In the genomic region with DNA sequence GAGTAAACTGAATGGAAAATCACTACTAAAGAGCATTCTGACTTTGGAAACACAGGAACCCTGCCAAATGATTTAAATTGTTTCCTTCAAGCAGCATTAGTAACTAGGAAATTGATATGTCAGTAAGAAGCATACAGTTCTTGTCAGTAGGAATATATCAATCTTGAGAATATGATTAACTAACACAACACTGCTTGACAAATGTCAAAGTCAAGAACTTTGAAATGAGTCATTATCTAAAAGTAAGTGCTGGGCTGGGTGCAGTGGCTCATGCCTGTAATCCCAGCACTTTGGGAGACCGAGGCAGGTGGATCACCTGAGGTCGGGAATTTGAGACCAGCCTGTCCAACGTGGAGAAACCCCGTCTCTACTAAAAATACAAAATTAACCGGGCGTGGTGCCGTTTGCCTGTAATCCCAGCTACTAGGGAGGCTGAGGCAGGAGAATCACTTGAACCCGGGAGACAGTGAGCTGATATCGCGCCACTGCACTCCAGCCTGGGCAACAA, we compare ENCODE assay signal across 3 cellular contexts. TPM values are rescaled to one million over a fixed set of nuclear protein-coding genes. Genes with fewer than 3 reads are reported as not detected.
"Had no signal": no experiment of that assay in that cellular context is flagged by ENCODE, and none has a peak within 500 bp of the region (broad histone marks: within the 10 kb centered on the region; RNA-seq: fewer than 3 reads in every experiment).

No MANE protein-coding gene starts in this region.

RNA-seq across cellular contexts. Expression of a gene that starts 7.0 kb away (rescaled TPM):
- total RNA-seq: H7, HT1080 had no signal
- polyA plus RNA-seq: IgD-negative memory B cell had no signal
